In genomic region chr16:4385066-4385788, GRCh38 we compare ENCODE assay signal across 19 cellular contexts. TPM values are rescaled to one million over a fixed set of nuclear protein-coding genes. Genes with fewer than 3 reads are reported as not detected.
DNase-seq lines count a peak whose midpoint lies in the region; ATAC-seq and TF ChIP-seq lines count a peak whose summit lies in the region.
"Had no signal": no experiment of that assay in that cellular context is flagged by ENCODE, and none has a peak within 500 bp of the region (broad histone marks: within the 10 kb centered on the region; RNA-seq: fewer than 3 reads in every experiment).

No MANE protein-coding gene starts in this region.

- no peak overlapping the region for H3K4me3 Mint-ChIP-seq in CD8-positive, alpha-beta T cell
- H3K4me3 Mint-ChIP-seq: activated T-helper 1 cell treated with anti-CD3 and anti-CD28 coated beads, Interleukin-12 subunit alpha, Interleukin-12 subunit beta, Interleukin-2, Interleukin-4 antibody, amounts not matched to agents 30 ng/mL and 10 ng/mL and 1 ng/mL, durations not matched to agents 14 hours and 24 hours and 36 hours; natural killer cell had no signal

- peak overlapping the region; percentile 57 for H3K27ac Mint-ChIP-seq in CD8-positive, alpha-beta T cell
- H3K27ac Mint-ChIP-seq: activated T-helper 1 cell treated with anti-CD3 and anti-CD28 coated beads, Interleukin-12 subunit alpha, Interleukin-12 subunit beta, Interleukin-2, Interleukin-4 antibody, amounts not matched to agents 30 ng/mL and 10 ng/mL and 1 ng/mL, durations not matched to agents 14 hours and 24 hours and 36 hours had no signal

- POLR2A ChIA-PET in CD8-positive, alpha-beta T cell (lab: Charles Lee), result no interaction called here

- no peaks in the 10 kb centered on the region for H3K4me1 Mint-ChIP-seq in CD8-positive, alpha-beta T cell (ENCODE audit: low read depth)

- no peak for ATAC-seq in CD8-positive, alpha-beta T cell
- peak; percentile 8 for ATAC-seq in SK-N-SH treated with all-trans-retinoic acid at 6 μM for 48 hours
- peak; percentile 5 for ATAC-seq in left lobe of liver
- ATAC-seq in thoracic aorta (ENCODE audit: insufficient number of reproducible peaks, low FRiP score, low read depth), result no peak
- ATAC-seq in left lung, result no peak
- ATAC-seq in HG02678 (IDR thresholded peaks at IDR 0.05; ENCODE audit: unreplicated experiment), result no peak
- ATAC-seq in HG02938 (IDR thresholded peaks at IDR 0.05; ENCODE audit: unreplicated experiment), result no peak
- ATAC-seq: GM12878, left colon, natural killer cell had no signal

- H3K27me3 ChIP-seq in CD8-positive, alpha-beta T cell (ENCODE audit: insufficient read depth, low read length), result no peaks in the 10 kb centered on the region
- H3K27me3 ChIP-seq in thoracic aorta (replicated peaks; ENCODE audit: insufficient read depth) (no peaks in the 10 kb centered on the region), left lung (no peaks in the 10 kb centered on the region)
- H3K27me3 ChIP-seq: adrenal gland, right lobe of liver had no signal

- H3K36me3 ChIP-seq in CD8-positive, alpha-beta T cell (ENCODE audit: insufficient read depth, low read length), result peaks cover 47% of the 10 kb centered on the region
- H3K36me3 ChIP-seq in thoracic aorta (peaks cover 26% of the 10 kb centered on the region), left lung (peaks cover 0 to 100% of the 10 kb centered on the region in 2 donors)

- intact Hi-C loops in CD8-positive, alpha-beta T cell (cut with DNase I, micrococcal nuclease), result no loop called here
- intact Hi-C loops in left lung (cut with DNase I), result no loop called here

- no peaks in the 10 kb centered on the region for H3K9me3 ChIP-seq in CD8-positive, alpha-beta T cell (ENCODE audit: low read length)
- no peaks in the 10 kb centered on the region for H3K9me3 ChIP-seq in thoracic aorta
- H3K9me3 ChIP-seq in left lung, result no peaks in the 10 kb centered on the region
- H3K9me3 ChIP-seq: adrenal gland, right lobe of liver had no signal

- no peak overlapping the region for H3K4me3 ChIP-seq in CD8-positive, alpha-beta T cell (ENCODE audit: low read depth, low read length)
- H3K4me3 ChIP-seq in thoracic aorta (no peak overlapping the region), left lung (no peak overlapping the region)
- H3K4me3 ChIP-seq: adrenal gland, GM12878, right lobe of liver had no signal

- peaks cover 72% of the 10 kb centered on the region for H3K36me3 Mint-ChIP-seq in CD8-positive, alpha-beta T cell
- H3K36me3 Mint-ChIP-seq: natural killer cell had no signal

- no peaks in the 10 kb centered on the region for H3K27me3 Mint-ChIP-seq in CD8-positive, alpha-beta T cell (ENCODE audit: low read depth)
- H3K27me3 Mint-ChIP-seq: CD4-positive, alpha-beta memory T cell had no signal

- CTCF ChIA-PET in CD8-positive, alpha-beta T cell (lab: Charles Lee), result interaction anchor here (2.8 kb wide), 1 partner anchor 17 kb away, joined by 8 read pairs; no protein-coding TSS in a partner anchor

- no peaks in the 10 kb centered on the region for H3K9me3 Mint-ChIP-seq in CD8-positive, alpha-beta T cell
- H3K9me3 Mint-ChIP-seq: activated T-helper 1 cell treated with anti-CD3 and anti-CD28 coated beads, Interleukin-12 subunit alpha, Interleukin-12 subunit beta, Interleukin-2, Interleukin-4 antibody, amounts not matched to agents 30 ng/mL and 10 ng/mL and 1 ng/mL, durations not matched to agents 14 hours and 24 hours and 36 hours; CD4-positive, alpha-beta memory T cell; natural killer cell had no signal

- no peaks in the 10 kb centered on the region for H3K4me1 ChIP-seq in CD8-positive, alpha-beta T cell (ENCODE audit: insufficient read depth, low read length)
- H3K4me1 ChIP-seq in thoracic aorta (ENCODE audit: control insufficient read depth in 1 of 2, low read depth in 2 of 2) (peaks cover 67 to 100% of the 10 kb centered on the region in 2 donors), left lung (peaks cover 0 to 12% of the 10 kb centered on the region in 2 donors)

- DNase-seq in CD8-positive, alpha-beta T cell, result no peak
- DNase-seq in left lobe of liver (ENCODE audit: low spot score) (no peak), thoracic aorta (ENCODE audit: low spot score) (no peak), left lung (no peak)
- DNase-seq: activated CD4-positive, alpha-beta T cell treated with anti-CD3 and anti-CD28 coated beads for 48 hours; CD4-positive, alpha-beta memory T cell; left colon; natural killer cell; NCI-H1930; NCI-H748 treated with DMSO at 0.1 percent for 48 hours; RPMI8226; stimulated activated CD4-positive, alpha-beta T cell treated with anti-CD3 and anti-CD28 coated beads, Interleukin-4, amount 100 ng/mL, for 4 hours had no signal

- TF ChIP-seq CTCF in CD8-positive, alpha-beta T cell (IDR thresholded peaks at IDR 0.05), result no peak
- TF ChIP-seq CTCF in thoracic aorta (IDR thresholded peaks at IDR 0.05) (no peak), left lung (IDR thresholded peaks at IDR 0.05) (no peak)

- H3K27ac ChIP-seq in CD8-positive, alpha-beta T cell (ENCODE audit: low read depth, low read length), result no peak overlapping the region
- H3K27ac ChIP-seq in thoracic aorta (peak overlapping the region; percentile 94 to 99), left lung (peak overlapping the region in 1 of 2 donors; percentile 10)
- H3K27ac ChIP-seq: right lobe of liver had no signal

TF ChIP-seq in SK-N-SH treated with all-trans-retinoic acid at 6 μM for 48 hours, 23 proteins besides CTCF, POLR2A, EP300 and RAD21 (continues in another document):
- TF ChIP-seq ZC3H10 (CRISPR knock-in tag; IDR thresholded peaks at IDR 0.05) (no peak), PPARA (CRISPR knock-in tag; IDR thresholded peaks at IDR 0.05; ENCODE audit: borderline replicate concordance) (no peak), ESRRG (CRISPR knock-in tag; IDR thresholded peaks at IDR 0.05) (no peak), TSHZ2 (CRISPR knock-in tag; IDR thresholded peaks at IDR 0.05) (no peak), BACH2 (CRISPR knock-in tag; IDR thresholded peaks at IDR 0.05; ENCODE audit: borderline replicate concordance) (no peak), ZNF70 (CRISPR knock-in tag; IDR thresholded peaks at IDR 0.05) (no peak), RARB (CRISPR knock-in tag; IDR thresholded peaks at IDR 0.05) (no peak), SNAI2 (CRISPR knock-in tag; IDR thresholded peaks at IDR 0.05) (no peak), ARNTL (CRISPR knock-in tag; IDR thresholded peaks at IDR 0.05; ENCODE audit: borderline replicate concordance, low read depth) (no peak), PATZ1 (CRISPR knock-in tag; IDR thresholded peaks at IDR 0.05; ENCODE audit: borderline replicate concordance) (no peak), GLIS3 (CRISPR knock-in tag; IDR thresholded peaks at IDR 0.05) (no peak), OSR1 (CRISPR knock-in tag; IDR thresholded peaks at IDR 0.05) (no peak), CSDC2 (CRISPR knock-in tag; IDR thresholded peaks at IDR 0.05) (no peak)

RNA-seq across cellular contexts. Expression of gene VASN, which starts 13.6 kb away (rescaled TPM):
- total RNA-seq in CD8-positive, alpha-beta T cell, result under 1 TPM; 0.57 to 0.83 TPM
- total RNA-seq in left lobe of liver (22.3 TPM), thoracic aorta (100 to 1,000 TPM; 197 to 217 TPM), left lung (10 to 100 TPM; 24.5 to 28.3 TPM)

RNA-seq across cellular contexts. Expression of gene CORO7, which starts 31.2 kb away (rescaled TPM):
- total RNA-seq in CD8-positive, alpha-beta T cell, result 100 to 1,000 TPM; 950 to 991 TPM
- total RNA-seq in left lobe of liver (9.6 TPM), thoracic aorta (10 to 100 TPM; 71.1 to 79.1 TPM), left lung (10 to 100 TPM; 36.3 to 81.7 TPM)

RNA-seq across cellular contexts. Expression of gene PAM16, which starts 34.1 kb away (rescaled TPM):
- 10 to 100 TPM; 30.9 to 31.4 TPM for total RNA-seq in CD8-positive, alpha-beta T cell
- 41.0 TPM for total RNA-seq in left lobe of liver
- 10 to 100 TPM; 18.4 to 21.1 TPM for total RNA-seq in thoracic aorta
- total RNA-seq in left lung, result 10 to 100 TPM; 26.2 to 44.6 TPM

RNA-seq across cellular contexts. Expression of gene DNAJA3, which starts 40.4 kb away (rescaled TPM):
- 10 to 100 TPM; 13.8 to 17.4 TPM for total RNA-seq in CD8-positive, alpha-beta T cell
- total RNA-seq in left lobe of liver (57.0 TPM), thoracic aorta (10 to 100 TPM; 35.2 to 52.2 TPM), left lung (10 to 100 TPM; 29.6 to 53.5 TPM)

Comparison
In these comparisons a context has a peak if more than half of its experiments do, and no peak if none do; other contexts are left out.
1. ATAC-seq: peak in SK-N-SH treated with all-trans-retinoic acid at 6 μM for 48 hours (single experiment) and left lobe of liver (single experiment); none in CD8-positive, alpha-beta T cell (single experiment), thoracic aorta (single experiment), left lung (single experiment), HG02678 (single experiment) and HG02938 (single experiment).
2. RNA of gene VASN, which starts 13.6 kb away (total RNA-seq): 197 to 217 TPM in thoracic aorta, 24.5 to 28.3 TPM in left lung and 22.3 TPM in left lobe of liver (single experiment); 0.57 to 0.83 TPM in CD8-positive, alpha-beta T cell; every median in the first group is over 10 times any median in the second.
3. RNA of gene CORO7, which starts 31.2 kb away (total RNA-seq): 950 to 991 TPM in CD8-positive, alpha-beta T cell; 36.3 to 81.7 TPM in left lung, 71.1 to 79.1 TPM in thoracic aorta and 9.6 TPM in left lobe of liver (single experiment); every median in the first group is over 10 times any median in the second.